8 cellular contexts compared by ENCODE assay signal in the genomic region with DNA sequence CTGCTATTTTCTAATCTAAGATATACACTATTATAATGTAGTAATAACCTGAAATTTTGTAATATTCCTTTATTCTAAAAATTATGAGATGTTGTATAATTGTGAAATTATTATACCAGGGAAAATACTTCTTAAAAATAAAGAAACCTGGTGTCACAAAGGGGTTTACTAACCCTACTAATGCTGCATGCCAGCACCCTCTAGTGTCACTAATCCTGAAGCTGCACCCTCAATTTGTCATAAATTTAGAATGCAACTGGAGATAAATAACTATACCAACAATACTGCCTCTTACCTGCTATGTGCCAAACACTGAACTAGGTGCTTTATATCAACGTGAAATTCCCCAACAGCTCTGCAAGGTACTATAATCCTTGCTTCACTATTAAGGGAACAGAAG. TPM values are rescaled to one million over a fixed set of nuclear protein-coding genes. Genes with fewer than 3 reads are reported as not detected.
DNase-seq lines count a peak whose midpoint lies in the region; ATAC-seq and TF ChIP-seq lines count a peak whose summit lies in the region.

No MANE protein-coding gene starts in this region.

- H3K27ac ChIP-seq in cardiac muscle cell, result peak overlapping the region; percentile 22

- H3K36me3 ChIP-seq in cardiac muscle cell, result peaks cover 46% of the 10 kb centered on the region

- H3K27me3 ChIP-seq in cardiac muscle cell, result no peaks in the 10 kb centered on the region

- peak; percentile 49 for TF ChIP-seq CTCF in cardiac muscle cell (IDR thresholded peaks at IDR 0.05; ENCODE audit: low read depth, low read length)
- TF ChIP-seq CTCF in fibroblast of pulmonary artery (IDR thresholded peaks at IDR 0.05; ENCODE audit: low read length, missing control alignments), result peak; percentile 46

- peaks cover 10% of the 10 kb centered on the region for H3K4me1 ChIP-seq in cardiac muscle cell (ENCODE audit: low read depth)

- ATAC-seq in HG02588 (IDR thresholded peaks at IDR 0.05; ENCODE audit: unreplicated experiment), result no peak
- ATAC-seq in GM21737 (IDR thresholded peaks at IDR 0.05; ENCODE audit: unreplicated experiment), result no peak

- intact Hi-C loops in cardiac septum (cut with DNase I), result no loop called here

- DNase-seq in cardiac muscle cell (ENCODE audit: low read depth in 1 of 2, low spot score in 1 of 2) (peak; percentile 28 to 42), cardiac septum (ENCODE audit: low spot score) (no peak), RKO (ENCODE audit: low spot score) (peak; percentile 48), fibroblast of pulmonary artery (ENCODE audit: low read depth) (peak; percentile 26), HPDE6-E6E7 (ENCODE audit: extremely low spot score) (no peak), hepatic stellate cell (ENCODE audit: low spot score) (no peak)

- no peaks in the 10 kb centered on the region for H3K9me3 ChIP-seq in cardiac muscle cell (ENCODE audit: low read depth)

- H3K4me3 ChIP-seq in cardiac muscle cell (no peak overlapping the region), fibroblast of pulmonary artery (replicated peaks; ENCODE audit: low read depth, low read length) (no peak overlapping the region)

RNA-seq across cellular contexts. Expression of a gene that starts 30.8 kb away (rescaled TPM):
- 39.2 and 47.4 TPM in 2 replicates for total RNA-seq in cardiac muscle cell
- polyA plus RNA-seq in cardiac muscle cell, result 62.8 and 73.9 TPM in 2 replicates
- total RNA-seq in cardiac septum, result 76.1 TPM

RNA-seq across cellular contexts. Expression of a gene that starts 42.3 kb away (rescaled TPM):
- total RNA-seq in cardiac muscle cell (0.15 and 0.28 TPM in 2 replicates), cardiac septum (3.8 TPM)
- polyA plus RNA-seq in cardiac muscle cell, result 0.16 and 0.55 TPM in 2 replicates

Comparison
In these comparisons a context has a peak if more than half of its experiments do, and no peak if none do; other contexts are left out.
1. DNase-seq: peak in cardiac muscle cell (2 of 2), RKO (single experiment) and fibroblast of pulmonary artery (single experiment); none in cardiac septum (single experiment), HPDE6-E6E7 (single experiment) and hepatic stellate cell (single experiment).